34 cellular contexts compared by ENCODE assay signal in the genomic region with DNA sequence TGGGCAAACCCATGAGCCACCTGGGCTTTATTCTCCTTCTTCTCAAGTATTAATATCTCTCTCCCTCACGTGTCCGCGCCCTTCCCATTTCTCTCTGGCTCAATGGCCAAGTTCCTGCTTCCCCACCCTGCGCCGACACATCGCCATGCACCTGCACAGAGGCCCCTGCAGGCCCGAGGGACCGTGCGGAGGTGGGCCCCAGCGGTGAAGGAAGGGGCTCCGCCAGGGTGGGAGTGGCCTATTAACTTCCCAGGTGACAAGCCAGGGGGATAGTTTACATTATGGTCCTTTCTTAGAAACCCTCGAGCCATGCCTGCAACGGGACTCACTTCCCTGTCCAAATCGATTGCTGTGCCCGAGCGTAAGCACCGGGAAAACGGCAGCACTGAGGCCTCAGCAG.
"Had no signal": no experiment of that assay in that cellular context is flagged by ENCODE, and none has a peak within 500 bp of the region (broad histone marks: within the 10 kb centered on the region; RNA-seq: fewer than 3 reads in every experiment).

No MANE protein-coding gene starts in this region.

- H3K36me3 Mint-ChIP-seq: activated CD8-positive, alpha-beta memory T cell treated with anti-CD3 and anti-CD28 coated beads, Interleukin-2, amount 10 ng/mL, durations not matched to agents 7 days and 5 days; activated naive CD4-positive, alpha-beta T cell treated with anti-CD3 and anti-CD28 coated beads, Interleukin-2, amount 10 ng/mL, durations not matched to agents 7 days and 5 days; activated naive CD8-positive, alpha-beta T cell; activated naive CD8-positive, alpha-beta T cell treated with anti-CD3 and anti-CD28 coated beads, Interleukin-2, amount 10 ng/mL, durations not matched to agents 7 days and 5 days had no signal

- DNase-seq: activated CD4-positive, alpha-beta memory T cell treated with anti-CD3 and anti-CD28 coated beads, Interleukin-2, amount 10 ng/mL, durations not matched to agents 7 days and 5 days; activated CD4-positive, alpha-beta T cell treated with anti-CD3 and anti-CD28 coated beads for 1 hour; activated CD4-positive, alpha-beta T cell treated with anti-CD3 and anti-CD28 coated beads for 36 hours; activated CD4-positive, alpha-beta T cell treated with anti-CD3 and anti-CD28 coated beads for 48 hours; activated CD4-positive, alpha-beta T cell treated with anti-CD3 and anti-CD28 coated beads, Interleukin-2, amount 10 ng/mL, durations not matched to agents 7 days and 5 days; activated CD4-positive, alpha-beta T cell treated with anti-CD3 and anti-CD28 coated beads, Interleukin-2, amount 50 U/mL, for 48 hours; activated CD4-positive, CD25-positive, alpha-beta regulatory T cell; activated CD8-positive, alpha-beta memory T cell treated with anti-CD3 and anti-CD28 coated beads for 24 hours; activated CD8-positive, alpha-beta memory T cell treated with anti-CD3 and anti-CD28 coated beads, Interleukin-2, amount 10 ng/mL, durations not matched to agents 7 days and 5 days; activated CD8-positive, alpha-beta memory T cell treated with anti-CD3 and anti-CD28 coated beads, Interleukin-2, amount 50 U/mL, for 48 hours; activated CD8-positive, alpha-beta T cell treated with anti-CD3 and anti-CD28 coated beads, Interleukin-2, amount 10 ng/mL, durations not matched to agents 7 days and 5 days; activated effector memory CD4-positive, alpha-beta T cell treated with Interleukin-2 at 50 U/mL for 16 hours; activated gamma-delta T cell; activated naive CD4-positive, alpha-beta T cell treated with anti-CD3 and anti-CD28 coated beads, Interleukin-2, amount 10 ng/mL, durations not matched to agents 7 days and 5 days; activated naive CD4-positive, alpha-beta T cell treated with Interleukin-2 at 50 U/mL for 16 hours; activated naive CD8-positive, alpha-beta T cell treated with anti-CD3 and anti-CD28 coated beads, Interleukin-2, amount 10 ng/mL, durations not matched to agents 7 days and 5 days; activated naive CD8-positive, alpha-beta T cell treated with anti-CD3 and anti-CD28 coated beads, Interleukin-2, amount 50 U/mL, for 24 hours; activated T-cell treated with anti-CD3 and anti-CD28 coated beads, Interleukin-2, amount 50 U/mL, for 24 hours; activated T-cell treated with anti-CD3 and anti-CD28 coated beads, Interleukin-2, amount 50 U/mL, for 48 hours; aorta; body of pancreas; brain microvascular endothelial cell; central memory CD4-positive, alpha-beta T cell; T-helper 1 cell; T-helper 2 cell; T-helper 9 cell had no signal

- H3K27me3 ChIP-seq: body of pancreas, brain microvascular endothelial cell, breast epithelium had no signal

- ATAC-seq: activated CD4-positive, alpha-beta T cell treated with anti-CD3 and anti-CD28 coated beads for 36 hours; activated CD4-positive, CD25-positive, alpha-beta regulatory T cell treated with anti-CD3 and anti-CD28 coated beads, Interleukin-2, amount 50 U/mL, for 24 hours; activated CD8-positive, alpha-beta memory T cell treated with anti-CD3 and anti-CD28 coated beads, Interleukin-2, amount 10 ng/mL, durations not matched to agents 7 days and 5 days; activated CD8-positive, alpha-beta T cell treated with anti-CD3 and anti-CD28 coated beads, Interleukin-2, amount 10 ng/mL, durations not matched to agents 7 days and 5 days; activated naive CD8-positive, alpha-beta T cell treated with anti-CD3 and anti-CD28 coated beads, Interleukin-2, amount 50 U/mL, for 24 hours; body of pancreas had no signal

- H3K4me3 ChIP-seq: body of pancreas, breast epithelium had no signal

- H3K36me3 ChIP-seq: brain microvascular endothelial cell, breast epithelium had no signal

- H3K27ac Mint-ChIP-seq: activated CD4-positive, alpha-beta memory T cell treated with anti-CD3 and anti-CD28 coated beads, Interleukin-2, amount 10 ng/mL, durations not matched to agents 7 days and 5 days; activated CD4-positive, alpha-beta T cell treated with anti-CD3 and anti-CD28 coated beads for 36 hours; activated CD4-positive, alpha-beta T cell treated with anti-CD3 and anti-CD28 coated beads, Interleukin-2, amount 10 ng/mL, durations not matched to agents 7 days and 5 days; activated CD8-positive, alpha-beta memory T cell treated with anti-CD3 and anti-CD28 coated beads, Interleukin-2, amount 10 ng/mL, durations not matched to agents 7 days and 5 days; activated CD8-positive, alpha-beta T cell treated with anti-CD3 and anti-CD28 coated beads, Interleukin-2, amount 10 ng/mL, durations not matched to agents 7 days and 5 days; activated naive CD4-positive, alpha-beta T cell treated with anti-CD3 and anti-CD28 coated beads, Interleukin-2, amount 10 ng/mL, durations not matched to agents 7 days and 5 days; activated naive CD4-positive, alpha-beta T cell treated with anti-CD3 and anti-CD28 coated beads, Interleukin-2, amount 50 U/mL, for 24 hours; activated naive CD8-positive, alpha-beta T cell; activated naive CD8-positive, alpha-beta T cell treated with anti-CD3 and anti-CD28 coated beads, Interleukin-2, amount 10 ng/mL, durations not matched to agents 7 days and 5 days; activated naive CD8-positive, alpha-beta T cell treated with anti-CD3 and anti-CD28 coated beads, Interleukin-2, amount 50 U/mL, for 24 hours; activated T-cell treated with anti-CD3 and anti-CD28 coated beads, Interleukin-2, amount 50 U/mL, for 24 hours; activated T-helper 2 cell treated with anti-CD3 and anti-CD28 coated beads, Interferon-gamma antibody, Interleukin-2, Interleukin-4, amounts not matched to agents 10 μg/mL and 5 μg/mL and 100 μg/mL, durations not matched to agents 14 hours and 24 hours and 36 hours; T-helper 1 cell treated with Interleukin-12 subunit alpha and Interleukin-12 subunit beta and Interleukin-4 antibody, amounts not matched to agents 30 μg/mL and 1 μg/mL, for 36 hours; T-helper 2 cell treated with Interferon-gamma antibody and Interleukin-4, amounts not matched to agents 5 μg/mL and 100 μg/mL, for 36 hours had no signal

- H3K27ac ChIP-seq: body of pancreas, brain microvascular endothelial cell, breast epithelium, VCaP had no signal

- H3K4me1 ChIP-seq: body of pancreas, breast epithelium had no signal

- H3K9me3 ChIP-seq: body of pancreas had no signal

- H3K9me3 Mint-ChIP-seq: activated CD4-positive, alpha-beta memory T cell treated with anti-CD3 and anti-CD28 coated beads, Interleukin-2, amount 10 ng/mL, durations not matched to agents 7 days and 5 days; activated CD4-positive, alpha-beta T cell treated with anti-CD3 and anti-CD28 coated beads, Interleukin-2, amount 10 ng/mL, durations not matched to agents 7 days and 5 days; activated naive CD4-positive, alpha-beta T cell treated with anti-CD3 and anti-CD28 coated beads, Interleukin-2, amount 10 ng/mL, durations not matched to agents 7 days and 5 days; activated T-cell treated with anti-CD3 and anti-CD28 coated beads, Interleukin-2, amount 50 U/mL, for 24 hours; activated T-helper 2 cell treated with anti-CD3 and anti-CD28 coated beads, Interferon-gamma antibody, Interleukin-2, Interleukin-4, amounts not matched to agents 10 μg/mL and 5 μg/mL and 100 μg/mL, durations not matched to agents 14 hours and 24 hours and 36 hours; T-helper 2 cell treated with Interferon-gamma antibody and Interleukin-4, amounts not matched to agents 5 μg/mL and 100 μg/mL, for 36 hours had no signal

- H3K4me3 Mint-ChIP-seq: activated CD4-positive, alpha-beta memory T cell treated with anti-CD3 and anti-CD28 coated beads, Interleukin-2, amount 10 ng/mL, durations not matched to agents 7 days and 5 days; activated CD4-positive, alpha-beta T cell treated with anti-CD3 and anti-CD28 coated beads for 36 hours; activated CD4-positive, alpha-beta T cell treated with anti-CD3 and anti-CD28 coated beads, Interleukin-2, amount 10 ng/mL, durations not matched to agents 7 days and 5 days; activated CD8-positive, alpha-beta memory T cell treated with anti-CD3 and anti-CD28 coated beads, Interleukin-2, amount 10 ng/mL, durations not matched to agents 7 days and 5 days; activated CD8-positive, alpha-beta T cell treated with anti-CD3 and anti-CD28 coated beads, Interleukin-2, amount 10 ng/mL, durations not matched to agents 7 days and 5 days; activated naive CD4-positive, alpha-beta T cell treated with anti-CD3 and anti-CD28 coated beads, Interleukin-2, amount 10 ng/mL, durations not matched to agents 7 days and 5 days; activated naive CD4-positive, alpha-beta T cell treated with anti-CD3 and anti-CD28 coated beads, Interleukin-2, amount 50 U/mL, for 24 hours; activated naive CD8-positive, alpha-beta T cell; activated naive CD8-positive, alpha-beta T cell treated with anti-CD3 and anti-CD28 coated beads, Interleukin-2, amount 10 ng/mL, durations not matched to agents 7 days and 5 days; activated naive CD8-positive, alpha-beta T cell treated with anti-CD3 and anti-CD28 coated beads, Interleukin-2, amount 50 U/mL, for 24 hours; activated T-cell treated with anti-CD3 and anti-CD28 coated beads, Interleukin-2, amount 50 U/mL, for 24 hours; T-helper 1 cell treated with Interleukin-12 subunit alpha and Interleukin-12 subunit beta and Interleukin-4 antibody, amounts not matched to agents 30 μg/mL and 1 μg/mL, for 36 hours; T-helper 2 cell treated with Interferon-gamma antibody and Interleukin-4, amounts not matched to agents 5 μg/mL and 100 μg/mL, for 36 hours had no signal

- H3K4me1 Mint-ChIP-seq: activated CD4-positive, alpha-beta memory T cell treated with anti-CD3 and anti-CD28 coated beads, Interleukin-2, amount 10 ng/mL, durations not matched to agents 7 days and 5 days; activated CD4-positive, alpha-beta T cell treated with anti-CD3 and anti-CD28 coated beads for 36 hours; activated CD4-positive, alpha-beta T cell treated with anti-CD3 and anti-CD28 coated beads, Interleukin-2, amount 10 ng/mL, durations not matched to agents 7 days and 5 days; activated CD8-positive, alpha-beta memory T cell treated with anti-CD3 and anti-CD28 coated beads, Interleukin-2, amount 10 ng/mL, durations not matched to agents 7 days and 5 days; activated naive CD4-positive, alpha-beta T cell treated with anti-CD3 and anti-CD28 coated beads, Interleukin-2, amount 10 ng/mL, durations not matched to agents 7 days and 5 days; activated naive CD4-positive, alpha-beta T cell treated with anti-CD3 and anti-CD28 coated beads, Interleukin-2, amount 50 U/mL, for 24 hours; activated naive CD8-positive, alpha-beta T cell treated with anti-CD3 and anti-CD28 coated beads, Interleukin-2, amount 10 ng/mL, durations not matched to agents 7 days and 5 days; activated naive CD8-positive, alpha-beta T cell treated with anti-CD3 and anti-CD28 coated beads, Interleukin-2, amount 50 U/mL, for 24 hours had no signal

- H3K27me3 Mint-ChIP-seq: activated CD4-positive, alpha-beta memory T cell treated with anti-CD3 and anti-CD28 coated beads, Interleukin-2, amount 10 ng/mL, durations not matched to agents 7 days and 5 days; activated CD4-positive, alpha-beta T cell treated with anti-CD3 and anti-CD28 coated beads for 36 hours; activated CD4-positive, alpha-beta T cell treated with anti-CD3 and anti-CD28 coated beads, Interleukin-2, amount 10 ng/mL, durations not matched to agents 7 days and 5 days; activated CD8-positive, alpha-beta memory T cell treated with anti-CD3 and anti-CD28 coated beads, Interleukin-2, amount 10 ng/mL, durations not matched to agents 7 days and 5 days; activated naive CD4-positive, alpha-beta T cell treated with anti-CD3 and anti-CD28 coated beads, Interleukin-2, amount 10 ng/mL, durations not matched to agents 7 days and 5 days; activated naive CD4-positive, alpha-beta T cell treated with anti-CD3 and anti-CD28 coated beads, Interleukin-2, amount 50 U/mL, for 24 hours; activated naive CD8-positive, alpha-beta T cell; activated naive CD8-positive, alpha-beta T cell treated with anti-CD3 and anti-CD28 coated beads, Interleukin-2, amount 50 U/mL, for 24 hours; activated T-cell treated with anti-CD3 and anti-CD28 coated beads, Interleukin-2, amount 50 U/mL, for 24 hours had no signal
